In the genomic region with DNA sequence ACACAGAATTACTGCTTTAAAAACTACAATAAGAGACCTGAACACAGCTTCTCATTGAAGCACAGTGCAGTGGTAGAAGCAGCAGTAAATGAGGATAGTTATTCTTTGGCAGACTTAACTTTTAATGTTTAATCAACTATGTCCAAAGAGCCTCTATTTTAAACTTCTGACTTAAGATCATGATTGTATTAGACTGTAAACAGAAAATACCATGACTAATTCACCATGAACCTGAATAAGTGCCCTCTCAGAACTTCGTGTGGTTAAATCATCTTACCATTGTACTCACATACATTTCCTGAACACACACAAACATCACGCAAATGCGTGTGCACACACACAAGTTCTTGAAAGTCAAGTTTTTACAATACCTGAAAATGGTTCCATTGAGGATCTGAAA, we compare ENCODE assay signal across 16 cellular contexts. TPM values are rescaled to one million over a fixed set of nuclear protein-coding genes. Genes with fewer than 3 reads are reported as not detected.
DNase-seq lines count a peak whose midpoint lies in the region; ATAC-seq, FAIRE-seq and TF ChIP-seq lines count a peak whose summit lies in the region.
"Had no signal": no experiment of that assay in that cellular context is flagged by ENCODE, and none has a peak within 500 bp of the region (broad histone marks: within the 10 kb centered on the region; RNA-seq: fewer than 3 reads in every experiment).

No MANE protein-coding gene starts in this region.

- no peak for TF ChIP-seq POLR2A in H54 (IDR thresholded peaks at IDR 0.05; ENCODE audit: low read depth, low read length)

- no peak overlapping the region for H3K9ac ChIP-seq in MM.1S (ENCODE audit: low read length)

- H3K4me1 ChIP-seq in CD4-positive, alpha-beta memory T cell (ENCODE audit: insufficient read depth, low read length): peaks cover 4% of the 10 kb centered on the region
- peaks cover 13% of the 10 kb centered on the region for H3K4me1 ChIP-seq in MM.1S (ENCODE audit: low read length)
- H3K4me1 ChIP-seq in CD8-positive, alpha-beta memory T cell (ENCODE audit: insufficient read depth, low read length): no peaks in the 10 kb centered on the region

- peaks cover 5% of the 10 kb centered on the region for H3K36me3 ChIP-seq in CD4-positive, alpha-beta memory T cell (ENCODE audit: insufficient read depth, low read length)
- peaks cover 5% of the 10 kb centered on the region; the same call in 1 of the 2 replicates for H3K36me3 ChIP-seq in MM.1S (replicated peaks; ENCODE audit: insufficient read depth, low read length)
- no peaks in the 10 kb centered on the region for H3K36me3 ChIP-seq in CD8-positive, alpha-beta memory T cell (ENCODE audit: insufficient read depth, low read length)

- POLR2A ChIA-PET in CD4-positive, alpha-beta memory T cell (lab: Charles Lee; ENCODE audit: partially characterized antibody): interaction anchor here (1.7 kb wide), 1 partner anchor 14 kb away, joined by 6 read pairs; the partner anchor contains the start of gene CEP152
- POLR2A ChIA-PET in CD8-positive, alpha-beta memory T cell (lab: Charles Lee): no interaction called here

- H3K9me2 ChIP-seq in MM.1S (replicated peaks; ENCODE audit: insufficient read depth, low read length): no peaks in the 10 kb centered on the region

- H3K4me3 Mint-ChIP-seq in CD4-positive, alpha-beta memory T cell: peak overlapping the region in 3 of 8 donors; percentile 14 to 53 (median 33)
- H3K4me3 Mint-ChIP-seq in CD8-positive, alpha-beta memory T cell: peak overlapping the region in 2 of 7 donors; percentile 33 to 39

- peaks cover 11 to 32% (median 17%) of the 10 kb centered on the region in 4 donors for H3K4me1 Mint-ChIP-seq in CD4-positive, alpha-beta memory T cell
- peaks cover 17 to 49% (median 33%) of the 10 kb centered on the region in 3 donors for H3K4me1 Mint-ChIP-seq in CD8-positive, alpha-beta memory T cell

- H4K20me1 ChIP-seq in MM.1S (ENCODE audit: insufficient read depth, low read length): 0 out of 2 replicates have a peak, but pooled peaks cover 6% of the 10 kb centered on the region

- CTCF ChIA-PET in CD4-positive, alpha-beta memory T cell (lab: Charles Lee; ENCODE audit: partially characterized antibody): no interaction called here
- CTCF ChIA-PET in CD8-positive, alpha-beta memory T cell (lab: Charles Lee): no interaction called here

- H3K9me3 ChIP-seq in CD4-positive, alpha-beta memory T cell (ENCODE audit: control insufficient read depth in 1 of 2, low read length in 2 of 2): no peaks in the 10 kb centered on the region
- no peaks in the 10 kb centered on the region for H3K9me3 ChIP-seq in MM.1S (replicated peaks; ENCODE audit: insufficient read depth, low read length)
- no peaks in the 10 kb centered on the region for H3K9me3 ChIP-seq in CD8-positive, alpha-beta memory T cell (ENCODE audit: low read length)
- H3K9me3 ChIP-seq: heart left ventricle, stomach had no signal

- TF ChIP-seq CTCF in MM.1S (IDR thresholded peaks at IDR 0.05; ENCODE audit: low read length): no peak

- no peak for DNase-seq in CD4-positive, alpha-beta memory T cell
- DNase-seq in RPMI7951 (ENCODE audit: low read depth) (peak; percentile 62), kidney glomerular epithelial cell (lab: John Stamatoyannopoulos, UW) (peak; percentile 89), MM.1S (no peak), MV-4-11 (lab: John Stamatoyannopoulos, UW) (no peak), H54 (ENCODE audit: insufficient read length, low spot score) (no peak)
- DNase-seq in CD8-positive, alpha-beta memory T cell: no peak
- DNase-seq: activated naive CD4-positive, alpha-beta T cell; heart left ventricle; NCI-H1048; retina; stomach had no signal

- peak overlapping the region in 4 of 7 donors; percentile 31 to 62 (median 45) for H3K27ac Mint-ChIP-seq in CD4-positive, alpha-beta memory T cell
- H3K27ac Mint-ChIP-seq in CD8-positive, alpha-beta memory T cell: peak overlapping the region in 3 of 8 donors; percentile 18 to 70 (median 57)

- no peaks in the 10 kb centered on the region for H3K27me3 ChIP-seq in CD4-positive, alpha-beta memory T cell (ENCODE audit: insufficient read depth, low read length)
- H3K27me3 ChIP-seq in MM.1S (replicated peaks; ENCODE audit: insufficient read depth, low read length): no peaks in the 10 kb centered on the region
- no peaks in the 10 kb centered on the region for H3K27me3 ChIP-seq in CD8-positive, alpha-beta memory T cell (ENCODE audit: insufficient read depth, low read length, poor library complexity, severe bottlenecking)
- H3K27me3 ChIP-seq: heart left ventricle, stomach had no signal

- H3K27ac ChIP-seq in CD4-positive, alpha-beta memory T cell (ENCODE audit: low read depth, low read length): no peak overlapping the region
- no peak overlapping the region for H3K27ac ChIP-seq in MM.1S (ENCODE audit: low read length)
- H3K27ac ChIP-seq in CD8-positive, alpha-beta memory T cell (ENCODE audit: low read depth, low read length): no peak overlapping the region
- H3K27ac ChIP-seq: SK-N-MC had no signal

- H3K36me3 Mint-ChIP-seq in CD4-positive, alpha-beta memory T cell: peaks cover 17 to 23% of the 10 kb centered on the region in 2 donors
- peaks cover 4 to 34% (median 11%) of the 10 kb centered on the region in 3 donors for H3K36me3 Mint-ChIP-seq in CD8-positive, alpha-beta memory T cell

- H3K27me3 Mint-ChIP-seq in CD4-positive, alpha-beta memory T cell: no peaks in the 10 kb centered on the region
- no peaks in the 10 kb centered on the region for H3K27me3 Mint-ChIP-seq in CD8-positive, alpha-beta memory T cell

- FAIRE-seq in H54 (lab: Jason Lieb, UNC): no peak
- FAIRE-seq: G401.6 had no signal

- no peak overlapping the region for H2AFZ ChIP-seq in MM.1S (ENCODE audit: low read length)

- no peak overlapping the region for H3K4me2 ChIP-seq in MM.1S (ENCODE audit: low read depth, low read length)

- peak; percentile 38 for ATAC-seq in GM19467 (IDR thresholded peaks at IDR 0.05; ENCODE audit: unreplicated experiment)
- ATAC-seq: HCT116, heart left ventricle had no signal

- no peak overlapping the region for H3K4me3 ChIP-seq in CD4-positive, alpha-beta memory T cell (ENCODE audit: low read length in 2 of 2)
- H3K4me3 ChIP-seq in MM.1S (ENCODE audit: low read length): no peak overlapping the region
- H3K4me3 ChIP-seq in CD8-positive, alpha-beta memory T cell (ENCODE audit: low read length): no peak overlapping the region
- H3K4me3 ChIP-seq: SK-N-MC, stomach had no signal

- H3K79me2 ChIP-seq in MM.1S (ENCODE audit: low read length): peaks cover 37% of the 10 kb centered on the region

- intact Hi-C loops in CD4-positive, alpha-beta memory T cell (cut with micrococcal nuclease): no loop called here

- no peaks in the 10 kb centered on the region for H3K9me3 Mint-ChIP-seq in CD4-positive, alpha-beta memory T cell
- H3K9me3 Mint-ChIP-seq in CD8-positive, alpha-beta memory T cell: no peaks in the 10 kb centered on the region

- H3F3A ChIP-seq in MM.1S (ENCODE audit: insufficient read depth, low read length): peaks cover 10% of the 10 kb centered on the region; the same call in 1 of the 2 replicates

RNA-seq across cellular contexts. Expression of gene CEP152, which starts 13.9 kb away (rescaled TPM):
- total RNA-seq in CD4-positive, alpha-beta memory T cell: 10 to 100 TPM; 14.4 to 15.3 TPM
- 1 to 10 TPM; 3.0 to 8.1 TPM for polyA plus RNA-seq in CD4-positive, alpha-beta memory T cell
- total RNA-seq in RPMI7951 (2014; rRNA removed; shearing (Covaris generic)): 26.8 and 34.5 TPM in 2 replicates
- 10 to 100 TPM; 19.7 to 20.7 TPM for total RNA-seq in CD8-positive, alpha-beta memory T cell
- 6.5 TPM for polyA plus RNA-seq in CD8-positive, alpha-beta memory T cell

Comparison
In these comparisons a context has a peak if more than half of its experiments do, and no peak if none do; other contexts are left out.
1. DNase-seq: peak in RPMI7951 (single experiment) and kidney glomerular epithelial cell (single experiment); none in CD4-positive, alpha-beta memory T cell (0 of 5), MM.1S (single experiment), MV-4-11 (single experiment), H54 (single experiment) and CD8-positive, alpha-beta memory T cell (0 of 5).